1 cellular context compared by ENCODE assay signal in the genomic region with DNA sequence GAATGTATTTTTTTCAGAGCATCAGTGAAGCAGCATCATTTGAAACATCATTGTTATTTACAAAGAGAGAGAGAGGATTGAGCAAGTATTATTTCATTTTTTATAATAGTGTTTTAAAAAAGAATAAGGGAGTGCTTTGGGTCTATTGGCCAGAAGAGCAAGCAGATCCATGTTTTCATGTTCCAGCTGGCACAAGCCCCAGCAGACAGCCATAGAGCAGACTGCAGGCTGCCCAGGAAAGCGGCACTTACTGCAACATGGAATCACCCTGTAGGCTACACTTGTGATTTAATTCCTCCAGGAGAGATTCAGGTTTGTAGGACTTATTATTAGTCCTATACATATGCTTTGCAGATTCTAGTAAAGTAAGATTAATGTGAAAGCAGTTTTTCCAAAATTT.
TF ChIP-seq lines count a peak whose summit lies in the region.

No MANE protein-coding gene starts in this region.

TF ChIP-seq in HepG2, 621 proteins besides CTCF, POLR2A, EP300 and RAD21 (continued from another document):
- TF ChIP-seq, protein P1, sequence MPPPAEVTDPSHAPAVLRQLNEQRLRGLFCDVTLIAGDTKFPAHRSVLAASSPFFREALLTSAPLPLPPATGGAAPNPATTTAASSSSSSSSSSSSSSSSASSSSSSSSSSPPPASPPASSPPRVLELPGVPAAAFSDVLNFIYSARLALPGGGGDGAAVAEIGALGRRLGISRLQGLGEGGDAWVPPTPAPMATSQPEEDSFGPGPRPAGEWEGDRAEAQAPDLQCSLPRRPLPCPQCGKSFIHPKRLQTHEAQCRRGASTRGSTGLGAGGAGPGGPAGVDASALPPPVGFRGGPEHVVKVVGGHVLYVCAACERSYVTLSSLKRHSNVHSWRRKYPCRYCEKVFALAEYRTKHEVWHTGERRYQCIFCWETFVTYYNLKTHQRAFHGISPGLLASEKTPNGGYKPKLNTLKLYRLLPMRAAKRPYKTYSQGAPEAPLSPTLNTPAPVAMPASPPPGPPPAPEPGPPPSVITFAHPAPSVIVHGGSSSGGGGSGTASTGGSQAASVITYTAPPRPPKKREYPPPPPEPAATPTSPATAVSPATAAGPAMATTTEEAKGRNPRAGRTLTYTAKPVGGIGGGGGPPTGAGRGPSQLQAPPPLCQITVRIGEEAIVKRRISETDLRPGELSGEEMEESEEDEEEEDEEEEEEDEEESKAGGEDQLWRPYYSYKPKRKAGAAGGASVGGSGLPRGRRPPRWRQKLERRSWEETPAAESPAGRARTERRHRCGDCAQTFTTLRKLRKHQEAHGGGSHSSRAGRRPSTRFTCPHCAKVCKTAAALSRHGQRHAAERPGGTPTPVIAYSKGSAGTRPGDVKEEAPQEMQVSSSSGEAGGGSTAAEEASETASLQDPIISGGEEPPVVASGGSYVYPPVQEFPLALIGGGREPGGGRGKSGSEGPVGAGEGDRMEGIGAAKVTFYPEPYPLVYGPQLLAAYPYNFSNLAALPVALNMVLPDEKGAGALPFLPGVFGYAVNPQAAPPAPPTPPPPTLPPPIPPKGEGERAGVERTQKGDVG (CRISPR knock-in tag; IDR thresholded peaks at IDR 0.05; ENCODE audit: borderline replicate concordance), result no peak
- TF ChIP-seq ZKSCAN5 (CRISPR knock-in tag; IDR thresholded peaks at IDR 0.05) (no peak), PLRG1 (conservative IDR thresholded peaks at IDR 0.05) (no peak), RAD51 (IDR thresholded peaks at IDR 0.05; ENCODE audit: borderline replicate concordance) (no peak), ZNF496 (CRISPR knock-in tag; IDR thresholded peaks at IDR 0.05; ENCODE audit: insufficient replicate concordance) (no peak), GTF2F1 (IDR thresholded peaks at IDR 0.05; ENCODE audit: low read length) (no peak), XBP1 (CRISPR knock-in tag; IDR thresholded peaks at IDR 0.05) (no peak), ZNF670 (CRISPR knock-in tag; IDR thresholded peaks at IDR 0.05; ENCODE audit: borderline replicate concordance) (no peak), U2AF1 (optimal IDR thresholded peaks at IDR 0.05; ENCODE audit: low read depth, low read length) (no peak), ZNF326 (CRISPR knock-in tag; IDR thresholded peaks at IDR 0.05; ENCODE audit: borderline replicate concordance) (no peak)
- TF ChIP-seq, protein P2, sequence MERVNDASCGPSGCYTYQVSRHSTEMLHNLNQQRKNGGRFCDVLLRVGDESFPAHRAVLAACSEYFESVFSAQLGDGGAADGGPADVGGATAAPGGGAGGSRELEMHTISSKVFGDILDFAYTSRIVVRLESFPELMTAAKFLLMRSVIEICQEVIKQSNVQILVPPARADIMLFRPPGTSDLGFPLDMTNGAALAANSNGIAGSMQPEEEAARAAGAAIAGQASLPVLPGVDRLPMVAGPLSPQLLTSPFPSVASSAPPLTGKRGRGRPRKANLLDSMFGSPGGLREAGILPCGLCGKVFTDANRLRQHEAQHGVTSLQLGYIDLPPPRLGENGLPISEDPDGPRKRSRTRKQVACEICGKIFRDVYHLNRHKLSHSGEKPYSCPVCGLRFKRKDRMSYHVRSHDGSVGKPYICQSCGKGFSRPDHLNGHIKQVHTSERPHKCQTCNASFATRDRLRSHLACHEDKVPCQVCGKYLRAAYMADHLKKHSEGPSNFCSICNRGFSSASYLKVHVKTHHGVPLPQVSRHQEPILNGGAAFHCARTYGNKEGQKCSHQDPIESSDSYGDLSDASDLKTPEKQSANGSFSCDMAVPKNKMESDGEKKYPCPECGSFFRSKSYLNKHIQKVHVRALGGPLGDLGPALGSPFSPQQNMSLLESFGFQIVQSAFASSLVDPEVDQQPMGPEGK (CRISPR knock-in tag; IDR thresholded peaks at IDR 0.05), result no peak
